Comparison of ENCODE assay signal across 1 cellular context in the genomic region with DNA sequence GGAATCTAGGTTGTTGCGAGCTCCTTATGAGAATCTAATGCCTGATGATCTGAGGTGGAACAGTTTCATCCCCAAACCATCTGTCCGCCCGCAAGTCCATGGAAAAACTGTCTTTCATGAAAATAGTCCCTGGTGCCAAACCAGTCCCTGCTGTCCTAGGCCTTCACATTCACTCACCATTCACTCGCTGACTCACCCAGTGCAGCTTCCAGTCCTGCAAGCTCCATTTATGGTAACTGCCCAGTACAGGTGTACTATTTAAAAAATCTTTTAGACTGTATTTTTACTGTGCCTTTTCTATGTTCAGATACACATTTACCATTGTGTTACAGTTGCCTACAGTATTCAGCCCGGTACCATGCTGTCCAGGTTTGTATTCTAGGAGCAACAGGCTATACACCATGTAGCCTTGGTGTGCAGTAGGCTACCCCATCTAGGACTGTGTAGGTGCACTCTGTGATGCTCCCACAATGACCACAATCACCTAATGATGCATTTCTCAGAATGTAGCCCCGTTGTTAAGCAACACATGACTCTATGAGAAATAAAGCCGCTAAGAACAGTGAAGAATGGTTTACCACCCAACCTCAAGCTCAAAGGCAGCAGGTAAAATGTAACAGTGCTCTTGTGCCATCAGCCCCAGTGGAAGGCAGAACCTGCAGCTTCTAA.
TF ChIP-seq lines count a peak whose summit lies in the region.

No MANE protein-coding gene starts in this region.

TF ChIP-seq in liver, 16 proteins besides CTCF, POLR2A, EP300 and RAD21 (continued from another document):
- TF ChIP-seq ZBTB33 (IDR thresholded peaks at IDR 0.05) (no peak), GABPA (IDR thresholded peaks at IDR 0.05 in 1 of 2, conservative IDR thresholded peaks at IDR 0.05 in 1 of 2) (no peak), HNF4G (IDR thresholded peaks at IDR 0.05) (no peak)
- TF ChIP-seq, protein P1, sequence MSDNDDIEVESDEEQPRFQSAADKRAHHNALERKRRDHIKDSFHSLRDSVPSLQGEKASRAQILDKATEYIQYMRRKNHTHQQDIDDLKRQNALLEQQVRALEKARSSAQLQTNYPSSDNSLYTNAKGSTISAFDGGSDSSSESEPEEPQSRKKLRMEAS (IDR thresholded peaks at IDR 0.05): no peak
